Comparison of ENCODE assay signal across 21 cellular contexts in the genomic region with DNA sequence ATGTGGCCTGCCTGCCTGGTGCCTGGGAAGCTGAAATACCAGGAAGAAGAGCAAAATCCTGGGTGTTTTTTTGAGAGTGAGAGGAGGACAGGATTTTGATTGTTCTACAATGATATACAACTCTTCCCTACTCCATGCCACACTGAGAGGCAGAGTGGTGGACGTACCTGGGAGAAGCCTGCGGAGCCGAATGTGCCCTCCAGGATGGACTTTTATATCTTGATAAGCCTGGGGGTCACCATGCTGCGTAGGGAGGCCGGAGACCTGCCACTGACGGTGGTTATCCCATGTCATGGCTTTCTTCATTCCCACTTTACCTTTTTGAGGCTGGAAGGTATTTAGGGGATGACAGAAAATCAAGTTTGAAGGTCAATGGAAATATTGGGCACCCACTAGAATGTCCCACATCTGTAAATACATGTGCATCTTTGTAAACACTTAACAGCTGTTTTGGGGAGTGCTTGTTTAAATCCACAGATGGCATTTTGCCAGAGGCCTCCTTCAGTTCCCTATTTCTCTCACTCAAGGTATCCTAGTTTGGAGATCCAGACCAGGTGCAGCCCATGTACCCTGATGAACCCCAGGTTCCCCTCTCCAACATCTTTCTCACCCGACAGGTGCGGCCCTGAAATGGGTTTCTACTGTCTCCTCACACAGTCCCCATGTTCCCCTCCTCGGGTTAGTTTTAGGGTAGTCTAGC. TPM values are rescaled to one million over a fixed set of nuclear protein-coding genes. Genes with fewer than 3 reads are reported as not detected.
"Had no signal": no experiment of that assay in that cellular context is flagged by ENCODE, and none has a peak within 500 bp of the region (broad histone marks: within the 10 kb centered on the region; RNA-seq: fewer than 3 reads in every experiment).

No MANE protein-coding gene starts in this region.

- H3K4me1 ChIP-seq: body of pancreas had no signal

- ATAC-seq: activated T-cell treated with anti-CD3 and anti-CD28 coated beads, Interleukin-2, amount 50 U/mL, for 4 hours; body of pancreas; left ventricle myocardium superior had no signal

- H3K36me3 ChIP-seq: esophagus squamous epithelium, tibial artery had no signal

- H3K4me3 ChIP-seq: body of pancreas, esophagus squamous epithelium, tibial artery had no signal

- H3K27ac ChIP-seq: body of pancreas, esophagus squamous epithelium, tibial artery had no signal

- H3K9me3 Mint-ChIP-seq: activated CD4-positive, alpha-beta memory T cell treated with anti-CD3 and anti-CD28 coated beads for 36 hours; activated T-cell treated with anti-CD3 and anti-CD28 coated beads, Interleukin-2, amount 50 U/mL, for 4 hours; memory B cell had no signal

- DNase-seq: activated CD4-positive, alpha-beta memory T cell treated with anti-CD3 and anti-CD28 coated beads for 36 hours; activated CD4-positive, CD25-positive, alpha-beta regulatory T cell treated with anti-CD3 and anti-CD28 coated beads, Interleukin-2, amount 50 U/mL, for 72 hours; activated gamma-delta T cell treated with Interleukin-2 at 50 U/mL for 16 hours; activated T-cell treated with anti-CD3 and anti-CD28 coated beads, Interleukin-2, amount 50 U/mL, for 4 hours; amygdala; body of pancreas; central memory CD4-positive, alpha-beta T cell; cortex of kidney; effector CD4-positive, alpha-beta T cell; esophagus squamous epithelium; hippocampal formation; left ventricle myocardium superior; stimulated activated CD4-positive, alpha-beta T cell treated with anti-CD3 and anti-CD28 coated beads, Interleukin-4, amount 100 ng/mL, for 24 hours; stimulated activated naive CD4-positive, alpha-beta T cell; T-helper 1 cell; T1000 had no signal

- H3K4me3 Mint-ChIP-seq: activated CD4-positive, alpha-beta memory T cell treated with anti-CD3 and anti-CD28 coated beads for 36 hours; activated naive CD8-positive, alpha-beta T cell; activated T-cell treated with anti-CD3 and anti-CD28 coated beads, Interleukin-2, amount 50 U/mL, for 4 hours; memory B cell had no signal

- H3K27ac Mint-ChIP-seq: activated CD4-positive, alpha-beta memory T cell treated with anti-CD3 and anti-CD28 coated beads for 36 hours; activated naive CD8-positive, alpha-beta T cell; memory B cell had no signal

- H3K27me3 ChIP-seq: body of pancreas had no signal

- FAIRE-seq: endothelial cell of umbilical vein, urothelium cell line had no signal

- H3K9me3 ChIP-seq: body of pancreas, esophagus squamous epithelium, tibial artery had no signal

- H3K36me3 Mint-ChIP-seq: activated CD4-positive, alpha-beta memory T cell treated with anti-CD3 and anti-CD28 coated beads for 36 hours; activated naive CD8-positive, alpha-beta T cell; memory B cell had no signal

RNA-seq across cellular contexts. Expression of a gene that starts 1.1 kb away (rescaled TPM):
- polyA plus RNA-seq: endothelial cell of umbilical vein had no signal
